Comparison of ENCODE assay signal across 1 cellular context in the genomic region with DNA sequence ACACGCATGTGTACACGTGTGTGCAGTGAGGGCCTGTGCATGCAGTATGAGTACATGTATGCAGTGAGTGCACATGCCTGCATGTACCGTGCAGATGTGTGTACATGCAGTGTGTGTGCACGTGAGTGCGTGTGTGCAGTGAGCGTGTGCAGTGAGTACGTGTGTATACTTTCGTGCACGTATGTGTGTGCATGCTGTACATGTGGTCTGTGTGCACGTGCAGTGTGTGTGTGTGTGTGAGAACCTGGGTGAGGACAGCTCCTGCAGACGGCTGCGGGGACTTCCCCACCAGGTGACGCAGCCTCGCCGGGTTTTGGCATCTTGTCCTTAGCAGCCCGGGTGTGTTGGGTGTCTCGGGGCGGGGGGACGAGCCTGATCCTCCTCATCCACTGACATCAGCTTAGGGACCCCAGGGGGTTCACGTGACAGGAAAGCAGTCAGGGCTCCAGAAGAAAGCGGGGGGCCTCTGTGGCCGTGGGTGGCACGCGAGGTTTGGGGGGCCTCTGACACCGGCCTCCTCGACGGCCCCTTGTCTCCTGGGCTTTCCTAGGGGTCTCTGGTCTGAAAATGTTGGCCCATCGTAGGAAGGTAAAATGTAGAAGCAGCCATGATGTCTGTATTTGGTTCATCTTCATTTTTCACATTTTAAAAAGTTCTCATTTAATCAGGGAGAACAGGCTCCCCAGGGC.
TF ChIP-seq lines count a peak whose summit lies in the region.

No MANE protein-coding gene starts in this region.

TF ChIP-seq in SK-N-SH treated with all-trans-retinoic acid at 6 μM for 48 hours, 23 proteins besides CTCF, POLR2A, EP300 and RAD21:
- TF ChIP-seq ZNF8 (CRISPR knock-in tag; IDR thresholded peaks at IDR 0.05), result no peak
- TF ChIP-seq, protein P1, sequence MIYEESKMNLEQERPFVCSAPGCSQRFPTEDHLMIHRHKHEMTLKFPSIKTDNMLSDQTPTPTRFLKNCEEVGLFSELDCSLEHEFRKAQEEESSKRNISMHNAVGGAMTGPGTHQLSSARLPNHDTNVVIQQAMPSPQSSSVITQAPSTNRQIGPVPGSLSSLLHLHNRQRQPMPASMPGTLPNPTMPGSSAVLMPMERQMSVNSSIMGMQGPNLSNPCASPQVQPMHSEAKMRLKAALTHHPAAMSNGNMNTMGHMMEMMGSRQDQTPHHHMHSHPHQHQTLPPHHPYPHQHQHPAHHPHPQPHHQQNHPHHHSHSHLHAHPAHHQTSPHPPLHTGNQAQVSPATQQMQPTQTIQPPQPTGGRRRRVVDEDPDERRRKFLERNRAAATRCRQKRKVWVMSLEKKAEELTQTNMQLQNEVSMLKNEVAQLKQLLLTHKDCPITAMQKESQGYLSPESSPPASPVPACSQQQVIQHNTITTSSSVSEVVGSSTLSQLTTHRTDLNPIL (CRISPR knock-in tag; IDR thresholded peaks at IDR 0.05; ENCODE audit: low read depth), result no peak
